Comparison of ENCODE assay signal across 33 cellular contexts in the genomic region with DNA sequence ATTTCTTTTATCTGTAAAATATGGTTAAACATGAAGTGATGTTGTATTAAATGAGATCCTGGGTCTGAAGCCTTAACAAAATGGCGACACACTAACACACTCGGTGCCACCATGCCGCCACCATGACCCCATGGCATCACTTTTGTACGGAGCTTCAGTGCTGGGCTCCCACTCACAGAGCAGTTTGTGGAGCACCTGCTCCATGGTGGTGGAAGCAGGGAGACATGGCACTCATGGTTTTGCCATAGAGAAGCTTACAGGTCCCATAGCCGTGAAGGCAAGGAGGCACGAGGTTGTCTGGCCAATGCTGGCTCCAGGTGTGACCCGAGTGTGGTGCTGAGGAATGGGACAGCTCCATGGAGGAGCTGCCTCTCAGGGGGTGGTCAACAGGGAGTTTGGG.
"Had no signal": no experiment of that assay in that cellular context is flagged by ENCODE, and none has a peak within 500 bp of the region (broad histone marks: within the 10 kb centered on the region; RNA-seq: fewer than 3 reads in every experiment).

No MANE protein-coding gene starts in this region.

- H3K36me3 ChIP-seq: adrenal gland, brain microvascular endothelial cell, breast epithelium had no signal

- H3K4me1 ChIP-seq: adrenal gland, body of pancreas, breast epithelium had no signal

- DNase-seq: activated B cell treated with CpG ODN at 0.5 μM for 24 hours; activated CD4-positive, alpha-beta memory T cell treated with anti-CD3 and anti-CD28 coated beads for 36 hours; activated CD4-positive, alpha-beta T cell treated with anti-CD3 and anti-CD28 coated beads for 4 hours; activated CD4-positive, alpha-beta T cell treated with anti-CD3 and anti-CD28 coated beads, Interleukin-2, amount 10 ng/mL, durations not matched to agents 24 days and 14 days; activated CD4-positive, alpha-beta T cell treated with anti-CD3 and anti-CD28 coated beads, Interleukin-2, amount 50 U/mL, for 1 hour; activated CD4-positive, alpha-beta T cell treated with anti-CD3 and anti-CD28 coated beads, Interleukin-2, amount 50 U/mL, for 4 hours; activated CD4-positive, CD25-positive, alpha-beta regulatory T cell treated with anti-CD3 and anti-CD28 coated beads, Interleukin-2, amount 50 U/mL, for 72 hours; activated CD8-positive, alpha-beta memory T cell treated with anti-CD3 and anti-CD28 coated beads, Interleukin-2, amount 50 U/mL, for 4 hours; activated CD8-positive, alpha-beta T cell treated with anti-CD3 and anti-CD28 coated beads for 36 hours; activated effector memory CD4-positive, alpha-beta T cell treated with anti-CD3 and anti-CD28 coated beads, Interleukin-2, amount 50 U/mL, for 16 hours; activated gamma-delta T cell treated with Interleukin-2 at 50 U/mL for 16 hours; activated naive CD4-positive, alpha-beta T cell; activated naive CD4-positive, alpha-beta T cell treated with anti-CD3 and anti-CD28 coated beads for 36 hours; activated naive CD4-positive, alpha-beta T cell treated with anti-CD3 and anti-CD28 coated beads, Interleukin-2, amount 50 U/mL, for 16 hours; activated naive CD8-positive, alpha-beta T cell treated with anti-CD3 and anti-CD28 coated beads for 36 hours; activated T-cell treated with anti-CD3 and anti-CD28 coated beads for 4 hours; activated T-cell treated with anti-CD3 and anti-CD28 coated beads, Interleukin-2, amount 50 U/mL, for 1 hour; activated T-cell treated with anti-CD3 and anti-CD28 coated beads, Interleukin-2, amount 50 U/mL, for 4 hours; activated T-cell treated with anti-CD3 and anti-CD28 coated beads, Interleukin-2, amount 50 U/mL, for 72 hours; adrenal gland; amniotic stem cell; aorta; brain microvascular endothelial cell; T-helper 1 cell; T-helper 2 cell; T-helper 9 cell had no signal

- H3K9me3 ChIP-seq: adrenal gland, body of pancreas, breast epithelium had no signal

- H3K27me3 ChIP-seq: adrenal gland, body of pancreas, brain microvascular endothelial cell had no signal

- ATAC-seq: activated CD8-positive, alpha-beta T cell treated with anti-CD3 and anti-CD28 coated beads for 36 hours; activated naive CD4-positive, alpha-beta T cell treated with anti-CD3 and anti-CD28 coated beads, Interleukin-2, amount 50 U/mL, for 72 hours; activated T-cell treated with anti-CD3 and anti-CD28 coated beads, Interleukin-2, amount 50 U/mL, for 4 hours; activated T-cell treated with anti-CD3 and anti-CD28 coated beads, Interleukin-2, amount 50 U/mL, for 72 hours; activated T-helper 17 cell treated with anti-CD3 and anti-CD28 coated beads, Interleukin-2, amount 50 U/mL, for 72 hours; body of pancreas had no signal

- H3K27ac ChIP-seq: adrenal gland, body of pancreas, brain microvascular endothelial cell, breast epithelium, VCaP had no signal

- H3K4me3 ChIP-seq: adrenal gland, body of pancreas, breast epithelium had no signal

- FAIRE-seq: astrocyte, TTC549 had no signal
